ENCODE assay signal across 8 cellular contexts in genomic region chr3:128993461-128994172, GRCh38. TPM values are rescaled to one million over a fixed set of nuclear protein-coding genes. Genes with fewer than 3 reads are reported as not detected.
A peak's percentile ranks its signal among the peaks of the same experiment; 100 is the strongest.
DNase-seq lines count a peak whose midpoint lies in the region; ATAC-seq and TF ChIP-seq lines count a peak whose summit lies in the region.

CFAP92 (minus strand) TSS chr3:128994076; CDS start chr3:128993304, 772 bp downstream.

- intact Hi-C loops in CD4-positive, alpha-beta memory T cell (cut with micrococcal nuclease): loop anchor here (1.0 kb wide), 3 partner anchors 10 to 447 kb away; partner anchors contain the start of gene IFT122
- intact Hi-C loops in head of caudate nucleus (cut with DNase I): no loop called here

- no peaks in the 10 kb centered on the region for H3K27me3 ChIP-seq in CD4-positive, alpha-beta memory T cell (ENCODE audit: insufficient read depth, low read length)
- peaks cover 7% of the 10 kb centered on the region for H3K27me3 ChIP-seq in RWPE2 (ENCODE audit: insufficient read depth, poor library complexity, severe bottlenecking)

- peak within 1 kb of the TSS; percentile 40 for H3K27ac ChIP-seq in CD4-positive, alpha-beta memory T cell (ENCODE audit: low read depth, low read length)
- H3K27ac ChIP-seq in KOPT-K1 (ENCODE audit: low read depth, low read length, poor library complexity, severe bottlenecking) (peak within 1 kb of the TSS; percentile 43), RWPE2 (ENCODE audit: poor library complexity, severe bottlenecking) (no peak within 1 kb of the TSS), substantia nigra (ENCODE audit: low read depth, low read length, poor library complexity, severe bottlenecking) (no peak within 1 kb of the TSS)

- H3K9me3 Mint-ChIP-seq in CD4-positive, alpha-beta memory T cell: no peaks in the 10 kb centered on the region

- CTCF ChIA-PET in CD4-positive, alpha-beta memory T cell (lab: Charles Lee; ENCODE audit: partially characterized antibody): interaction anchor here (0.7 to 6.5 kb wide), 6 partner anchors 10 to 256 kb away, joined by 3 to 59 read pairs (median 12); partner anchors contain the start of gene COPG1

- H3K4me3 ChIP-seq in CD4-positive, alpha-beta memory T cell (ENCODE audit: low read length in 2 of 2): peak within 1 kb of the TSS in 1 of 2 donors; percentile 42
- peak within 1 kb of the TSS; percentile 36 for H3K4me3 ChIP-seq in RWPE2 (ENCODE audit: severe bottlenecking)

- POLR2A ChIA-PET in CD4-positive, alpha-beta memory T cell (lab: Charles Lee; ENCODE audit: partially characterized antibody): interaction anchor here (0.9 to 3.0 kb wide), 12 partner anchors 10 to 322 kb away, joined by 3 to 24 read pairs (median 6); partner anchors contain the start of genes COPG1 and RAB43

- peak; percentile 89 for ATAC-seq in GM21515 (IDR thresholded peaks at IDR 0.05; ENCODE audit: unreplicated experiment)
- peak; percentile 97 for ATAC-seq in RWPE2 (ENCODE audit: low read depth)
- ATAC-seq in omental fat pad (ENCODE audit: low FRiP score): peak; percentile 92

- peaks cover 5 to 28% (median 16%) of the 10 kb centered on the region in 4 donors for H3K4me1 Mint-ChIP-seq in CD4-positive, alpha-beta memory T cell

- H3K4me1 ChIP-seq in CD4-positive, alpha-beta memory T cell (ENCODE audit: insufficient read depth, low read length): peaks cover 14% of the 10 kb centered on the region
- peaks cover 5% of the 10 kb centered on the region for H3K4me1 ChIP-seq in RWPE2 (ENCODE audit: insufficient read depth, poor library complexity, severe bottlenecking)

- no peaks in the 10 kb centered on the region for H3K36me3 Mint-ChIP-seq in CD4-positive, alpha-beta memory T cell

- peak; percentile 11 for TF ChIP-seq CTCF in RWPE2 (IDR thresholded peaks at IDR 0.05; ENCODE audit: poor library complexity, severe bottlenecking)
- no peak for TF ChIP-seq CTCF in omental fat pad (IDR thresholded peaks at IDR 0.05)

- peak; percentile 89 to 92 (median 91) for DNase-seq in CD4-positive, alpha-beta memory T cell
- DNase-seq in RWPE2 (ENCODE audit: low spot score) (peak; percentile 85), head of caudate nucleus (peak; percentile 75 to 96 (median 90)), omental fat pad (ENCODE audit: low spot score) (peak; percentile 75), substantia nigra (lab: John Stamatoyannopoulos, UW) (peak in 32 of 49 donors; percentile 15 to 92 (median 57))
- DNase-seq in activated naive CD4-positive, alpha-beta T cell treated with Interleukin-2 at 50 U/mL for 16 hours: peak; percentile 92

- no peaks in the 10 kb centered on the region for H3K36me3 ChIP-seq in CD4-positive, alpha-beta memory T cell (ENCODE audit: insufficient read depth, low read length)
- H3K36me3 ChIP-seq in KOPT-K1 (ENCODE audit: insufficient read depth, low read length) (no peaks in the 10 kb centered on the region), RWPE2 (ENCODE audit: low read depth) (no peaks in the 10 kb centered on the region)

- no peaks in the 10 kb centered on the region for H3K9me3 ChIP-seq in CD4-positive, alpha-beta memory T cell (ENCODE audit: control insufficient read depth in 1 of 2, low read length in 2 of 2)
- H3K9me3 ChIP-seq in KOPT-K1 (ENCODE audit: insufficient read depth, low read length, poor library complexity, severe bottlenecking) (no peaks in the 10 kb centered on the region), RWPE2 (ENCODE audit: severe bottlenecking) (no peaks in the 10 kb centered on the region)

- H3K27me3 Mint-ChIP-seq in CD4-positive, alpha-beta memory T cell: no peaks in the 10 kb centered on the region

- peak within 1 kb of the TSS; percentile 68 to 85 (median 78) for H3K4me3 Mint-ChIP-seq in CD4-positive, alpha-beta memory T cell

- H3K27ac Mint-ChIP-seq in CD4-positive, alpha-beta memory T cell: peak within 1 kb of the TSS; percentile 30 to 91 (median 83)

RNA-seq across cellular contexts. Expression of gene CFAP92, which starts in this region (rescaled TPM):
- under 1 TPM in 1 of 2 experiments, not detected in 1; 0.38 TPM for total RNA-seq in CD4-positive, alpha-beta memory T cell
- polyA plus RNA-seq in CD4-positive, alpha-beta memory T cell: under 1 TPM in 1 of 2 donors, not detected in 1; 0.47 TPM
- total RNA-seq in omental fat pad: 1 to 10 TPM in 2 of 4 donors, not detected in 2; 1.1 to 2.2 TPM

Comparison
In these comparisons a context has a peak if more than half of its experiments do, and no peak if none do; other contexts are left out.
1. Peak in DNase-seq and H3K27ac ChIP-seq in CD4-positive, alpha-beta memory T cell; RNA of the gene not detected or under 1 TPM.